Comparison of ENCODE assay signal across 1 cellular context in the genomic region with DNA sequence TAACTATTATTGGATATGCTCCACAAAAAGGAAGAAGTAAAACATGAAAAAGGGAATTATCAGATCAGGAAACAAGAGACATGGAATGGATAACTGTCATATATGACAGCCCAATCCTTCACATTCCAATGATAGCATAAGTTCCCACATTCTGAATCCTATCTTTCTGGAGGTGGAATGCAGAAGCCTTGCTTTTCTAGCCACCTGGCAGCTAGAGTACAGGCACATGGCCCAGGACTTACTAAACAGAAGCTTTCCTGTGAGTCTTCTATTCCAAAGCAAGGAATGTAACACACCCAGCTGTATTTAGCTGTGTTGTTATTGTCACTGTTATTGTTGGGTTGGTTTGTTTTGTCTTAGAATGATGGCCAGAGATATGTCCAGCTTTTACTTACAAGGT.
TF ChIP-seq lines count a peak whose summit lies in the region.

No MANE protein-coding gene starts in this region.

TF ChIP-seq in GM23338, 12 proteins besides CTCF, POLR2A, EP300 and RAD21 (continued from another document):
- TF ChIP-seq ZNF114 (CRISPR knock-in tag; IDR thresholded peaks at IDR 0.05), result no peak
